Comparison of ENCODE assay signal across 12 cellular contexts in genomic region chr20:34437330-34437986, GRCh38.
A peak's percentile ranks its signal among the peaks of the same experiment; 100 is the strongest.
DNase-seq lines count a peak whose midpoint lies in the region; ATAC-seq and TF ChIP-seq lines count a peak whose summit lies in the region.
"Had no signal": no experiment of that assay in that cellular context is flagged by ENCODE, and none has a peak within 500 bp of the region (broad histone marks: within the 10 kb centered on the region; RNA-seq: fewer than 3 reads in every experiment).

No MANE protein-coding gene starts in this region.

- H3K9me3 ChIP-seq in DND-41 (ENCODE audit: insufficient read depth, low read length, severe bottlenecking) (no peaks in the 10 kb centered on the region), endodermal cell (ENCODE audit: control insufficient read depth, low read length) (no peaks in the 10 kb centered on the region), ovary (no peaks in the 10 kb centered on the region), Peyer's patch (no peaks in the 10 kb centered on the region), sigmoid colon (no peaks in the 10 kb centered on the region)
- H3K9me3 ChIP-seq in naive thymus-derived CD4-positive, alpha-beta T cell (ENCODE audit: control insufficient read depth in 2 of 3, low read length in 3 of 3): no peaks in the 10 kb centered on the region

- no peak overlapping the region for H2AFZ ChIP-seq in DND-41 (ENCODE audit: low read depth, low read length)

- H3K27ac ChIP-seq in DND-41 (ENCODE audit: low read length): no peak overlapping the region
- peak overlapping the region; percentile 37 for H3K27ac ChIP-seq in RWPE1
- peak overlapping the region; percentile 12 for H3K27ac ChIP-seq in endodermal cell (ENCODE audit: low read depth, low read length)
- peak overlapping the region; percentile 24 for H3K27ac ChIP-seq in naive thymus-derived CD4-positive, alpha-beta T cell (ENCODE audit: low read depth, low read length)
- no peak overlapping the region for H3K27ac ChIP-seq in ovary
- H3K27ac ChIP-seq in Peyer's patch: no peak overlapping the region
- no peak overlapping the region for H3K27ac ChIP-seq in sigmoid colon

- H3K36me3 Mint-ChIP-seq in endodermal cell (ENCODE audit: low read depth): peaks cover 49% of the 10 kb centered on the region
- H3K36me3 Mint-ChIP-seq in naive thymus-derived CD4-positive, alpha-beta T cell: peaks cover 0 to 23% (median 14%) of the 10 kb centered on the region in 5 donors

- H3K9ac ChIP-seq in DND-41 (ENCODE audit: low read depth, low read length): no peak overlapping the region
- H3K9ac ChIP-seq in endodermal cell (ENCODE audit: extremely low read depth, low read length, poor library complexity, severe bottlenecking): no peak overlapping the region

- H3K4me3 ChIP-seq in DND-41 (ENCODE audit: low read depth in 1 of 2, low read length in 2 of 2) (no peak overlapping the region), endodermal cell (ENCODE audit: low read length) (no peak overlapping the region), ovary (no peak overlapping the region), Peyer's patch (no peak overlapping the region), sigmoid colon (no peak overlapping the region)
- H3K4me3 ChIP-seq in naive thymus-derived CD4-positive, alpha-beta T cell (ENCODE audit: low read length): no peak overlapping the region

- intact Hi-C loops in naive thymus-derived CD4-positive, alpha-beta T cell (cut with micrococcal nuclease): no loop called here
- intact Hi-C loops in ovary (cut with DNase I) (no loop called here), sigmoid colon (cut with DNase I) (no loop called here)

- H3K36me3 ChIP-seq in DND-41 (ENCODE audit: insufficient read depth, low read length) (peaks cover 68% of the 10 kb centered on the region), endodermal cell (ENCODE audit: control insufficient read depth, insufficient read depth, low read length) (peaks cover 83% of the 10 kb centered on the region), ovary (no peaks in the 10 kb centered on the region), Peyer's patch (peaks cover 0 to 61% (median 0%) of the 10 kb centered on the region in 3 donors), sigmoid colon (peaks cover 8 to 54% (median 25%) of the 10 kb centered on the region in 4 donors)
- peaks cover 5 to 39% (median 7%) of the 10 kb centered on the region in 3 experiments for H3K36me3 ChIP-seq in naive thymus-derived CD4-positive, alpha-beta T cell (ENCODE audit: control insufficient read depth in 2 of 3, insufficient read depth in 3 of 3, low read length in 3 of 3)

- no peaks in the 10 kb centered on the region for H3K9me3 Mint-ChIP-seq in endodermal cell
- peaks cover 0 to 1% (median 0%) of the 10 kb centered on the region in 11 donors for H3K9me3 Mint-ChIP-seq in naive thymus-derived CD4-positive, alpha-beta T cell

- H3K79me2 ChIP-seq in DND-41 (ENCODE audit: insufficient read depth, low read length): peaks cover 2% of the 10 kb centered on the region; the same call in 1 of the 2 replicates

- ATAC-seq in DND-41 (ENCODE audit: insufficient read depth, low read depth): peak; percentile 72
- no peak for ATAC-seq in naive thymus-derived CD4-positive, alpha-beta T cell

- H3K4me3 Mint-ChIP-seq in endodermal cell: no peak overlapping the region
- no peak overlapping the region for H3K4me3 Mint-ChIP-seq in naive thymus-derived CD4-positive, alpha-beta T cell

- POLR2A ChIA-PET in RWPE1 (lab: Yijun Ruan, JAX; ENCODE audit: low non-redundant PET): interaction anchor here (0.7 to 0.8 kb wide), 2 partner anchors 9 to 13 kb away, joined by 3 to 4 read pairs; no protein-coding TSS in a partner anchor
- POLR2A ChIA-PET in naive thymus-derived CD4-positive, alpha-beta T cell (lab: Charles Lee): interaction anchor here (0.6 kb wide), 1 partner anchor 898 kb away, joined by 4 read pairs; no protein-coding TSS in a partner anchor

- 79 to 80% methylated on average over 6 of the region's 6 CpGs for WGBS in endodermal cell (ENCODE audit: insufficient coverage in 1 of 2, insufficient read length in 1 of 2), 2 experiments
- WGBS in ovary, 3 donors: 61 to 73% (median 70%) methylated on average over 6 of the region's 6 CpGs
- WGBS in sigmoid colon, 2 donors: 84 to 93% methylated on average over 6 of the region's 6 CpGs

- no peaks in the 10 kb centered on the region for H3K4me1 Mint-ChIP-seq in endodermal cell
- peaks cover 4 to 31% (median 22%) of the 10 kb centered on the region in 7 donors for H3K4me1 Mint-ChIP-seq in naive thymus-derived CD4-positive, alpha-beta T cell

- 0 out of 2 replicates have a peak, but pooled peaks cover 3% of the 10 kb centered on the region for H4K20me1 ChIP-seq in DND-41 (ENCODE audit: insufficient read depth, low read length)

- peak overlapping the region; percentile 74 for H3K27ac Mint-ChIP-seq in endodermal cell
- peak overlapping the region in 8 of 9 donors; percentile 16 to 77 (median 32) for H3K27ac Mint-ChIP-seq in naive thymus-derived CD4-positive, alpha-beta T cell

- H3K27me3 ChIP-seq in DND-41 (ENCODE audit: insufficient read depth, low read length, poor library complexity) (no peaks in the 10 kb centered on the region), endodermal cell (ENCODE audit: control insufficient read depth, insufficient read depth, low read length, poor library complexity, severe bottlenecking) (no peaks in the 10 kb centered on the region), ovary (no peaks in the 10 kb centered on the region), Peyer's patch (no peaks in the 10 kb centered on the region), sigmoid colon (no peaks in the 10 kb centered on the region)
- no peaks in the 10 kb centered on the region for H3K27me3 ChIP-seq in naive thymus-derived CD4-positive, alpha-beta T cell (ENCODE audit: control insufficient read depth in 2 of 2, insufficient read depth in 2 of 2, low read length in 2 of 2)

- DNase-seq in DND-41 (no peak), RWPE1 (ENCODE audit: low spot score) (no peak), endodermal cell (no peak), ovary (no peak), Peyer's patch (no peak), NOMO-1 treated with DMSO at 0.1 percent for 48 hours (lab: John Stamatoyannopoulos, UW; ENCODE audit: unreplicated experiment) (no peak), sigmoid colon (no peak)
- DNase-seq in naive thymus-derived CD4-positive, alpha-beta T cell: no peak
- DNase-seq: activated CD4-positive, alpha-beta T cell treated with anti-CD3 and anti-CD28 coated beads, Interleukin-2, amount 50 U/mL, for 48 hours; central memory CD4-positive, alpha-beta T cell; mesendoderm; RPMI8226 had no signal

- no peak for TF ChIP-seq EP300 in ovary (IDR thresholded peaks at IDR 0.05)
- TF ChIP-seq EP300 in sigmoid colon (IDR thresholded peaks at IDR 0.05): no peak

- no peaks in the 10 kb centered on the region for H3K27me3 Mint-ChIP-seq in endodermal cell (ENCODE audit: insufficient read depth)
- no peaks in the 10 kb centered on the region for H3K27me3 Mint-ChIP-seq in naive thymus-derived CD4-positive, alpha-beta T cell

- H3K4me1 ChIP-seq in DND-41 (ENCODE audit: insufficient read depth, low read length): no peaks in the 10 kb centered on the region
- no peaks in the 10 kb centered on the region for H3K4me1 ChIP-seq in endodermal cell (ENCODE audit: control insufficient read depth, insufficient read depth, low read length)
- no peaks in the 10 kb centered on the region for H3K4me1 ChIP-seq in naive thymus-derived CD4-positive, alpha-beta T cell (ENCODE audit: control insufficient read depth in 2 of 2, insufficient read depth in 2 of 2, low read length in 2 of 2)
- H3K4me1 ChIP-seq in ovary (ENCODE audit: insufficient read depth): no peaks in the 10 kb centered on the region
- no peaks in the 10 kb centered on the region for H3K4me1 ChIP-seq in Peyer's patch
- peaks cover 0 to 7% (median 0%) of the 10 kb centered on the region in 4 donors for H3K4me1 ChIP-seq in sigmoid colon

- TF ChIP-seq CTCF in DND-41 (IDR thresholded peaks at IDR 0.05; ENCODE audit: borderline replicate concordance, extremely low read depth, low read length, poor library complexity, severe bottlenecking) (no peak), RWPE1 (conservative IDR thresholded peaks at IDR 0.05; ENCODE audit: low read depth) (no peak), endodermal cell (conservative IDR thresholded peaks at IDR 0.05) (no peak), ovary (IDR thresholded peaks at IDR 0.05) (no peak), Peyer's patch (IDR thresholded peaks at IDR 0.05) (no peak), sigmoid colon (IDR thresholded peaks at IDR 0.05) (no peak)

- no peak for TF ChIP-seq POLR2A in ovary (IDR thresholded peaks at IDR 0.05)
- no peak for TF ChIP-seq POLR2A in Peyer's patch (IDR thresholded peaks at IDR 0.05)
- TF ChIP-seq POLR2A in sigmoid colon (IDR thresholded peaks at IDR 0.05): no peak

- CTCF ChIA-PET in RWPE1 (lab: Yijun Ruan, JAX): interaction anchor here (0.6 to 3.8 kb wide), 2 partner anchors 30 to 125 kb away, joined by 3 to 26 read pairs; no protein-coding TSS in a partner anchor
- CTCF ChIA-PET in naive thymus-derived CD4-positive, alpha-beta T cell (lab: Charles Lee): no interaction called here

- no peak overlapping the region for H3K4me2 ChIP-seq in DND-41 (ENCODE audit: insufficient read depth, low read length)

Comparison
In these comparisons a context has a peak if more than half of its experiments do, and no peak if none do; other contexts are left out.
1. H3K27ac ChIP-seq: peak in RWPE1 (single experiment), endodermal cell (single experiment) and naive thymus-derived CD4-positive, alpha-beta T cell (single experiment); none in DND-41 (single experiment), ovary (0 of 2), Peyer's patch (0 of 4) and sigmoid colon (0 of 4).